12 cellular contexts compared by ENCODE assay signal in the genomic region with DNA sequence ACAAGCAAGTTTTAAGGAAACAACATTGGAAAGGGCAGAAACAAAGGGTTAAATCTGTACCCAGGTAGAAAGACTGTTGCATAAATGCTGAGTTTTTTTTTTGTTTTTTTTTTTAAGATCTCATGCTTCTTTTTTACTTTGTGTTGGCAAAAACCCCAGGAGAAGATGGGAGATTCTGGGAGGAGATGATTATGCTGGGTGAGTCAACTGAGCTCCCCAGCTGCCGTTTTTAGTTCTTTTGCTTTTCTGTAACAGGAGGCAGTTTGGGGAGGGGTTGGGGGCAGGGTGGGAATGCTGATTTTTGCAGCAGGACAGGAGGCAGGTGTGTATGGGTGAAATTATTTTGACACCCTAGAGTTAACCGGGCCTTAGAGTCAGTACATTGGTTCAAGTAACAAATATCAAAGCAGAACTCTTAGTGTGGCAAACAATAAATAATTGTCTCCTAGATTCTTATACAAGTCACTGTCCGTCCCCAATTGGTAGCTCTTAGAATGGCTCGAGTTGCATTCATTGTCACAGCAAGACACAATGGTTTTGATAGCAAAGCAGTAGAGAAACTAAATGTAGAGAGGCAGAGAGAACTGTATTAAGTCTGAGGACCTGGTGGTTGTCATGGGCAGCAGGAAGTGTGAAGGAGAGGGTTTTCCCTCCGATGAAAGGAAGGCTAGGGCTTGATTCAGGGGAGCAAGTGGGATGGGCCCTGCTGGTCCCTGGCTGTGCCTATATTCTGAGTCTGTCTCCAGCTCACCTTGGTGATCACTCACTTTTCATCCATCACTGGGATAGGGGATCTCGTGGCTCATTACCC. TPM values are rescaled to one million over a fixed set of nuclear protein-coding genes. Genes with fewer than 3 reads are reported as not detected.
DNase-seq lines count a peak whose midpoint lies in the region; ATAC-seq and TF ChIP-seq lines count a peak whose summit lies in the region.
"Had no signal": no experiment of that assay in that cellular context is flagged by ENCODE, and none has a peak within 500 bp of the region (broad histone marks: within the 10 kb centered on the region; RNA-seq: fewer than 3 reads in every experiment).

No MANE protein-coding gene starts in this region.

- H3K27ac ChIP-seq in VCaP (peak overlapping the region; percentile 93), skin epidermis (peak overlapping the region in 13 of 21 experiments; percentile 3 to 75 (median 25))

- peaks cover 16% of the 10 kb centered on the region for H3K36me3 Mint-ChIP-seq in activated CD8-positive, alpha-beta memory T cell treated with anti-CD3 and anti-CD28 coated beads, Interleukin-2, amount 10 ng/mL, durations not matched to agents 7 days and 5 days

- TF ChIP-seq CTCF in VCaP (conservative IDR thresholded peaks at IDR 0.05) (no peak), fibroblast of the aortic adventitia (IDR thresholded peaks at IDR 0.05; ENCODE audit: insufficient read depth, low read length) (no peak)

- H3K4me1 Mint-ChIP-seq in activated CD8-positive, alpha-beta memory T cell treated with anti-CD3 and anti-CD28 coated beads, Interleukin-2, amount 10 ng/mL, durations not matched to agents 7 days and 5 days = peaks cover 42% of the 10 kb centered on the region

- no peak overlapping the region for H3K4me3 ChIP-seq in fibroblast of the aortic adventitia (ENCODE audit: low read depth, low read length)
- H3K4me3 ChIP-seq in skin epidermis = no peak overlapping the region
- H3K4me3 ChIP-seq: mucosa of descending colon had no signal

- ATAC-seq in activated CD8-positive, alpha-beta memory T cell treated with anti-CD3 and anti-CD28 coated beads, Interleukin-2, amount 10 ng/mL, durations not matched to agents 7 days and 5 days = peak; percentile 39
- no peak for ATAC-seq in GM18870 (IDR thresholded peaks at IDR 0.05; ENCODE audit: unreplicated experiment)
- ATAC-seq in HG02852 (IDR thresholded peaks at IDR 0.05; ENCODE audit: unreplicated experiment) = no peak

- no peaks in the 10 kb centered on the region for H3K9me3 Mint-ChIP-seq in activated CD8-positive, alpha-beta memory T cell treated with anti-CD3 and anti-CD28 coated beads, Interleukin-2, amount 10 ng/mL, durations not matched to agents 7 days and 5 days (ENCODE audit: low read depth)

- H3K27ac Mint-ChIP-seq in activated CD8-positive, alpha-beta memory T cell treated with anti-CD3 and anti-CD28 coated beads, Interleukin-2, amount 10 ng/mL, durations not matched to agents 7 days and 5 days = no peak overlapping the region

- no peaks in the 10 kb centered on the region for H3K27me3 Mint-ChIP-seq in activated CD8-positive, alpha-beta memory T cell treated with anti-CD3 and anti-CD28 coated beads, Interleukin-2, amount 10 ng/mL, durations not matched to agents 7 days and 5 days

- CTCF ChIA-PET in activated CD8-positive, alpha-beta memory T cell treated with anti-CD3 and anti-CD28 coated beads, Interleukin-2, amount 10 ng/mL, durations not matched to agents 7 days and 5 days (lab: Charles Lee) = no interaction called here

- DNase-seq in activated CD8-positive, alpha-beta memory T cell treated with anti-CD3 and anti-CD28 coated beads, Interleukin-2, amount 10 ng/mL, durations not matched to agents 7 days and 5 days = no peak
- no peak for DNase-seq in activated CD8-positive, alpha-beta memory T cell treated with anti-CD3 and anti-CD28 coated beads, Interleukin-2, amount 50 U/mL, for 48 hours
- peak; percentile 78 for DNase-seq in fibroblast of the aortic adventitia (ENCODE audit: low read depth)
- no peak for DNase-seq in stimulated activated CD4-positive, alpha-beta T cell treated with anti-CD3 and anti-CD28 coated beads, Interleukin-4, amount 100 ng/mL, for 1 hour
- DNase-seq: C1 segment of cervical spinal cord, cortex of kidney, NCI-H2081 had no signal

- H3K4me3 Mint-ChIP-seq in activated CD8-positive, alpha-beta memory T cell treated with anti-CD3 and anti-CD28 coated beads, Interleukin-2, amount 10 ng/mL, durations not matched to agents 7 days and 5 days = no peak overlapping the region

RNA-seq across cellular contexts. Expression of a gene that starts 36.7 kb away (rescaled TPM):
- total RNA-seq in activated CD8-positive, alpha-beta memory T cell treated with anti-CD3 and anti-CD28 coated beads, Interleukin-2, amount 10 ng/mL, durations not matched to agents 7 days and 5 days = under 1 TPM; 0.16 to 0.47 TPM
- 2.9 and 3.3 TPM in 2 replicates for total RNA-seq in fibroblast of the aortic adventitia (ENCODE audit: low replicate concordance)

RNA-seq across cellular contexts. Expression of a gene that starts 41.3 kb away (rescaled TPM):
- 10 to 100 TPM; 57.2 to 57.9 TPM for total RNA-seq in activated CD8-positive, alpha-beta memory T cell treated with anti-CD3 and anti-CD28 coated beads, Interleukin-2, amount 10 ng/mL, durations not matched to agents 7 days and 5 days
- 11.4 and 12.7 TPM in 2 replicates for total RNA-seq in fibroblast of the aortic adventitia (ENCODE audit: low replicate concordance)

RNA-seq across cellular contexts. Expression of a gene that starts 58.6 kb away (rescaled TPM):
- 10 to 100 TPM; 37.0 to 46.0 TPM for total RNA-seq in activated CD8-positive, alpha-beta memory T cell treated with anti-CD3 and anti-CD28 coated beads, Interleukin-2, amount 10 ng/mL, durations not matched to agents 7 days and 5 days
- total RNA-seq in fibroblast of the aortic adventitia (ENCODE audit: low replicate concordance) = 13.3 and 15.4 TPM in 2 replicates
